13 cellular contexts compared by ENCODE assay signal in genomic region chr17:31523862-31524730, GRCh38.
DNase-seq lines count a peak whose midpoint lies in the region; ATAC-seq and TF ChIP-seq lines count a peak whose summit lies in the region.
"Had no signal": no experiment of that assay in that cellular context is flagged by ENCODE, and none has a peak within 500 bp of the region (broad histone marks: within the 10 kb centered on the region; RNA-seq: fewer than 3 reads in every experiment).

No MANE protein-coding gene starts in this region.

- DNase-seq in glutamatergic neuron, result peak; percentile 22
- peak; percentile 46 for DNase-seq in posterior vena cava (ENCODE audit: low spot score)
- no peak for DNase-seq in progenitor cell of endocrine pancreas (ENCODE audit: low spot score, unreplicated experiment)
- DNase-seq in NK-92 (lab: John Stamatoyannopoulos, UW; ENCODE audit: unreplicated experiment), result no peak
- DNase-seq: CD8-positive, alpha-beta T cell; COR-L47; DMS53; GF-D8 had no signal

- CTCF ChIA-PET in HEK293 (lab: Yijun Ruan, JAX), result interaction anchor here (0.6 to 9.5 kb wide), 14 partner anchors 10 to 362 kb away, joined by 3 to 111 read pairs (median 6); no protein-coding TSS in a partner anchor

- H3K36me3 Mint-ChIP-seq in glutamatergic neuron (ENCODE audit: unreplicated experiment), result no peaks in the 10 kb centered on the region
- peaks cover 17% of the 10 kb centered on the region for H3K36me3 Mint-ChIP-seq in progenitor cell of endocrine pancreas (ENCODE audit: insufficient read depth)

- TF ChIP-seq CTCF in HEK293 (tag by site-specific recombination; IDR thresholded peaks at IDR 0.05), result no peak
- TF ChIP-seq CTCF in glutamatergic neuron (IDR thresholded peaks at IDR 0.05; ENCODE audit: partially characterized antibody, unreplicated experiment), result no peak
- TF ChIP-seq CTCF in progenitor cell of endocrine pancreas (IDR thresholded peaks at IDR 0.05; ENCODE audit: unreplicated experiment), result no peak

- no peaks in the 10 kb centered on the region; the same call in 1 of the 2 replicates for H3K4me1 ChIP-seq in HEK293 (ENCODE audit: control insufficient read depth, insufficient read depth, low read length)

- H3K27ac ChIP-seq in HEK293 (ENCODE audit: extremely low read depth, low read depth, low read length) (no peak overlapping the region), angular gyrus (ENCODE audit: low read depth, low read length) (peak overlapping the region; percentile 41)

- no peak overlapping the region for H3K4me3 Mint-ChIP-seq in glutamatergic neuron (ENCODE audit: unreplicated experiment)
- no peak overlapping the region for H3K4me3 Mint-ChIP-seq in progenitor cell of endocrine pancreas (ENCODE audit: low read depth)
- H3K4me3 Mint-ChIP-seq: CD14-positive monocyte; CD8-positive, alpha-beta T cell had no signal

- H3K4me3 ChIP-seq in HEK293 (ENCODE audit: low read depth, low read length), result no peak overlapping the region

- POLR2A ChIA-PET in HEK293 (lab: Yijun Ruan, JAX), result interaction anchor here (0.9 kb wide), 1 partner anchor 431 kb away, joined by 5 read pairs; no protein-coding TSS in a partner anchor

- H3K27ac Mint-ChIP-seq in glutamatergic neuron (ENCODE audit: unreplicated experiment) (no peak overlapping the region), progenitor cell of endocrine pancreas (no peak overlapping the region)
- H3K27ac Mint-ChIP-seq: CD8-positive, alpha-beta T cell had no signal

- ATAC-seq in GM18520 (IDR thresholded peaks at IDR 0.05; ENCODE audit: unreplicated experiment) (no peak), HG03139 (IDR thresholded peaks at IDR 0.05; ENCODE audit: unreplicated experiment) (no peak)

- H3K27me3 Mint-ChIP-seq in glutamatergic neuron (ENCODE audit: unreplicated experiment), result peaks cover 2% of the 10 kb centered on the region
- H3K27me3 Mint-ChIP-seq in progenitor cell of endocrine pancreas, result no peaks in the 10 kb centered on the region

- H3K9me3 Mint-ChIP-seq in glutamatergic neuron (ENCODE audit: unreplicated experiment) (peaks cover 3% of the 10 kb centered on the region), progenitor cell of endocrine pancreas (ENCODE audit: low read depth) (no peaks in the 10 kb centered on the region)
- H3K9me3 Mint-ChIP-seq: CD8-positive, alpha-beta T cell had no signal

- intact Hi-C loops in posterior vena cava (cut with DNase I), result no loop called here

- H3K4me1 Mint-ChIP-seq in glutamatergic neuron (ENCODE audit: low read depth, unreplicated experiment) (no peaks in the 10 kb centered on the region), progenitor cell of endocrine pancreas (ENCODE audit: low read depth) (no peaks in the 10 kb centered on the region)

- no peaks in the 10 kb centered on the region for H3K9me3 ChIP-seq in HEK293 (ENCODE audit: control insufficient read depth, insufficient read depth, low read depth, low read length)

- peaks cover 0 to 23% of the 10 kb centered on the region in 2 experiments; a peak in 1 of 3 replicates for H3K36me3 ChIP-seq in HEK293 (ENCODE audit: control insufficient read depth in 2 of 2, insufficient read depth in 1 of 2, low read length in 2 of 2)

TF ChIP-seq in HEK293, 187 proteins besides CTCF, POLR2A, EP300 and RAD21:
- TF ChIP-seq SETDB1 (IDR thresholded peaks at IDR 0.05; ENCODE audit: insufficient read length, low read length), result peak; percentile 18
- no peak for TF ChIP-seq ZNF362 (tag by site-specific recombination; IDR thresholded peaks at IDR 0.05)
- no peak for TF ChIP-seq ZNF140 (tag by site-specific recombination; IDR thresholded peaks at IDR 0.05)
- no peak for TF ChIP-seq GLI2 (tag by site-specific recombination; IDR thresholded peaks at IDR 0.05; ENCODE audit: borderline replicate concordance, low read depth)
- TF ChIP-seq EGR2 (tag by site-specific recombination; IDR thresholded peaks at IDR 0.05; ENCODE audit: low read depth), result no peak

Comparison
In these comparisons a context has a peak if more than half of its experiments do, and no peak if none do; other contexts are left out.
1. DNase-seq: peak in glutamatergic neuron (single experiment) and posterior vena cava (single experiment); none in progenitor cell of endocrine pancreas (single experiment) and NK-92 (single experiment).